ENCODE assay signal across 30 cellular contexts in the genomic region with DNA sequence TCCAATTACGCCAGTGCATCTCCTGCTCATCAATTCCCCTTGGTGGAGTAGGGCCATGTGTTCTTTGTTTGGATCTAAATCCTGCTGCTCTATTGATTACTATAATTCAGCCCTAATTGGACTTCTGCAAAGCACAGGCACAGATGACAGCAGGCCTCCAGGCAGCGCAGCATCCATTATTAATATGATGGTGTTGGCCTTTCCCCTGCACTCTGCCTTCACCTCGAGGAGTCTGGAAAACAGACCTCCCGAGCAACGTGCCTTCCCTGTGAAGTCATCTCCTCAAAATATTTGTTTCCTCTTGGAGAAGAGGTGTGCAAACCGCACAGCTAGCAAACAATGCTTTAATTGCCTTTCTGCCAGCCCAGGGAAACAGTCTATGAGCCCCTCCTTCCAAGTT.
"Had no signal": no experiment of that assay in that cellular context is flagged by ENCODE, and none has a peak within 500 bp of the region (broad histone marks: within the 10 kb centered on the region; RNA-seq: fewer than 3 reads in every experiment).

No MANE protein-coding gene starts in this region.

- H3K36me3 ChIP-seq: ascending aorta, cardiac muscle cell, colonic mucosa, esophagus squamous epithelium, right atrium auricular region, suprapubic skin, tibial artery had no signal

- DNase-seq: activated CD4-positive, alpha-beta memory T cell treated with anti-CD3 and anti-CD28 coated beads for 36 hours; activated CD4-positive, alpha-beta T cell treated with anti-CD3 and anti-CD28 coated beads, Interleukin-2, amount 10 ng/mL, durations not matched to agents 24 days and 14 days; activated CD4-positive, CD25-positive, alpha-beta regulatory T cell treated with anti-CD3 and anti-CD28 coated beads, Interleukin-2, amount 50 U/mL, for 72 hours; activated CD8-positive, alpha-beta memory T cell treated with anti-CD3 and anti-CD28 coated beads, Interleukin-2, amount 50 U/mL, for 48 hours; activated gamma-delta T cell; activated naive CD4-positive, alpha-beta T cell treated with anti-CD3 and anti-CD28 coated beads, Interleukin-2, amount 10 ng/mL, durations not matched to agents 7 days and 5 days; activated naive CD8-positive, alpha-beta T cell treated with anti-CD3 and anti-CD28 coated beads, Interleukin-2, amount 10 ng/mL, durations not matched to agents 7 days and 5 days; activated T-cell treated with anti-CD3 and anti-CD28 coated beads, Interleukin-2, amount 50 U/mL, for 24 hours; cerebellar nuclear complex; colonic mucosa; effector CD8-positive, alpha-beta T cell; esophagus squamous epithelium; foreskin melanocyte; left ventricle myocardium superior; nephron progenitor cell; psoas muscle; stimulated activated CD4-positive, alpha-beta T cell treated with anti-CD3 and anti-CD28 coated beads, Interleukin-15, amount 100 ng/mL, for 24 hours; stimulated activated CD4-positive, alpha-beta T cell treated with anti-CD3 and anti-CD28 coated beads, Interleukin-2, amount 100 ng/mL, for 24 hours; stimulated activated naive B cell treated with anti-CD40 and anti-IgM and Interleukin-4, amounts not matched to agents 10 μg/mL and 1 μg/mL and 100 μg/mL, for 72 hours; T-helper 9 cell had no signal

- H3K9me3 Mint-ChIP-seq: activated CD4-positive, alpha-beta T cell treated with anti-CD3 and anti-CD28 coated beads, Interleukin-2, amount 10 ng/mL, durations not matched to agents 24 days and 14 days had no signal

- H3K27me3 ChIP-seq: ascending aorta, cardiac muscle cell, colonic mucosa, right atrium auricular region, suprapubic skin, tibial artery had no signal

- H3K4me3 Mint-ChIP-seq: activated CD4-positive, alpha-beta memory T cell treated with anti-CD3 and anti-CD28 coated beads for 36 hours; activated CD4-positive, alpha-beta T cell treated with anti-CD3 and anti-CD28 coated beads, Interleukin-2, amount 10 ng/mL, durations not matched to agents 24 days and 14 days; activated naive CD4-positive, alpha-beta T cell treated with anti-CD3 and anti-CD28 coated beads, Interleukin-2, amount 10 ng/mL, durations not matched to agents 7 days and 5 days; activated naive CD8-positive, alpha-beta T cell treated with anti-CD3 and anti-CD28 coated beads, Interleukin-2, amount 10 ng/mL, durations not matched to agents 7 days and 5 days; activated T-cell treated with anti-CD3 and anti-CD28 coated beads, Interleukin-2, amount 50 U/mL, for 24 hours; brain; nephron progenitor cell; stimulated activated naive B cell treated with anti-CD40 and anti-IgM and Interleukin-4, amounts not matched to agents 10 μg/mL and 1 μg/mL and 100 μg/mL, for 72 hours; T-helper 1 cell treated with Interleukin-12 subunit alpha and Interleukin-12 subunit beta and Interleukin-4 antibody, amounts not matched to agents 30 μg/mL and 1 μg/mL, for 36 hours had no signal

- H3K4me1 Mint-ChIP-seq: activated CD4-positive, alpha-beta T cell treated with anti-CD3 and anti-CD28 coated beads, Interleukin-2, amount 10 ng/mL, durations not matched to agents 24 days and 14 days; activated naive CD4-positive, alpha-beta T cell treated with anti-CD3 and anti-CD28 coated beads, Interleukin-2, amount 10 ng/mL, durations not matched to agents 7 days and 5 days; activated naive CD8-positive, alpha-beta T cell treated with anti-CD3 and anti-CD28 coated beads, Interleukin-2, amount 10 ng/mL, durations not matched to agents 7 days and 5 days; stimulated activated naive B cell treated with anti-CD40 and anti-IgM and Interleukin-4, amounts not matched to agents 10 μg/mL and 1 μg/mL and 100 μg/mL, for 72 hours had no signal

- FAIRE-seq: endometrium, islet of Langerhans had no signal

- H3K9me3 ChIP-seq: ascending aorta, colonic mucosa, esophagus squamous epithelium, psoas muscle, right atrium auricular region, suprapubic skin, tibial artery had no signal

- H3K27me3 Mint-ChIP-seq: activated CD4-positive, alpha-beta memory T cell treated with anti-CD3 and anti-CD28 coated beads for 36 hours; activated CD4-positive, alpha-beta T cell treated with anti-CD3 and anti-CD28 coated beads, Interleukin-2, amount 10 ng/mL, durations not matched to agents 24 days and 14 days; activated naive CD4-positive, alpha-beta T cell treated with anti-CD3 and anti-CD28 coated beads, Interleukin-2, amount 10 ng/mL, durations not matched to agents 7 days and 5 days; activated naive CD8-positive, alpha-beta T cell treated with anti-CD3 and anti-CD28 coated beads, Interleukin-2, amount 10 ng/mL, durations not matched to agents 7 days and 5 days; activated T-cell treated with anti-CD3 and anti-CD28 coated beads, Interleukin-2, amount 50 U/mL, for 24 hours; stimulated activated naive B cell treated with anti-CD40 and anti-IgM and Interleukin-4, amounts not matched to agents 10 μg/mL and 1 μg/mL and 100 μg/mL, for 72 hours had no signal

- H3K4me3 ChIP-seq: ascending aorta, cardiac muscle cell, colonic mucosa, esophagus squamous epithelium, psoas muscle, right atrium auricular region, suprapubic skin, tibial artery had no signal

- H3K27ac ChIP-seq: ascending aorta, cardiac muscle cell, colonic mucosa, epithelial cell of prostate, esophagus squamous epithelium, psoas muscle, right atrium auricular region, suprapubic skin, tibial artery had no signal

- H3K36me3 Mint-ChIP-seq: activated naive CD4-positive, alpha-beta T cell treated with anti-CD3 and anti-CD28 coated beads, Interleukin-2, amount 10 ng/mL, durations not matched to agents 7 days and 5 days; activated naive CD8-positive, alpha-beta T cell treated with anti-CD3 and anti-CD28 coated beads, Interleukin-2, amount 10 ng/mL, durations not matched to agents 7 days and 5 days; brain; stimulated activated naive B cell treated with anti-CD40 and anti-IgM and Interleukin-4, amounts not matched to agents 10 μg/mL and 1 μg/mL and 100 μg/mL, for 72 hours had no signal

- H3K27ac Mint-ChIP-seq: activated CD4-positive, alpha-beta memory T cell treated with anti-CD3 and anti-CD28 coated beads for 36 hours; activated CD4-positive, alpha-beta T cell treated with anti-CD3 and anti-CD28 coated beads, Interleukin-2, amount 10 ng/mL, durations not matched to agents 24 days and 14 days; activated naive CD4-positive, alpha-beta T cell treated with anti-CD3 and anti-CD28 coated beads, Interleukin-2, amount 10 ng/mL, durations not matched to agents 7 days and 5 days; activated naive CD8-positive, alpha-beta T cell treated with anti-CD3 and anti-CD28 coated beads, Interleukin-2, amount 10 ng/mL, durations not matched to agents 7 days and 5 days; activated T-cell treated with anti-CD3 and anti-CD28 coated beads, Interleukin-2, amount 50 U/mL, for 24 hours; nephron progenitor cell; stimulated activated naive B cell treated with anti-CD40 and anti-IgM and Interleukin-4, amounts not matched to agents 10 μg/mL and 1 μg/mL and 100 μg/mL, for 72 hours; T-helper 1 cell treated with Interleukin-12 subunit alpha and Interleukin-12 subunit beta and Interleukin-4 antibody, amounts not matched to agents 30 μg/mL and 1 μg/mL, for 36 hours had no signal

- H3K4me1 ChIP-seq: ascending aorta, colonic mucosa, esophagus squamous epithelium, psoas muscle, right atrium auricular region, suprapubic skin, tibial artery had no signal
